In the genomic region with DNA sequence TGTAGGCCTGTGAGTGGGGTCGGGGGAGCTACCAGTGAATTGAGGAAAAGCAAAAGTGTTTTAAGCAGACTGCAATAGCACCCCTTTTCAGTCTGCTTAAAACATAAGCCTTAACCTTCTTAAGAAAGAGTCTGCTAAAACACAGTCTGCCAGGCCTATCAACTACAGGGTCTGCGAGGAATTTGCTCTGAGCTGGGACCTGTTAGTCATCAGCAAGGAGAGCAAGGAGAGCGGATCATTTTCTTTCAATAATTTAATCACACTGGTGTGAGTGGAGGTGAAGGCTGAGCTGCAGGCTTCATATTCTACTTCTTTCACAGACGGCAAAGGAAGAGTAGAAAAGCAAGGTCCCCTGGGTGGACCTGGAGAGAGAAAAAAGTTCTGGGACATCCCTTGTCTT, we compare ENCODE assay signal across 18 cellular contexts.
"Had no signal": no experiment of that assay in that cellular context is flagged by ENCODE, and none has a peak within 500 bp of the region (broad histone marks: within the 10 kb centered on the region; RNA-seq: fewer than 3 reads in every experiment).

No MANE protein-coding gene starts in this region.

- ATAC-seq: activated T-helper 17 cell treated with anti-CD3 and anti-CD28 coated beads, Interleukin-2, amount 50 U/mL, for 72 hours; gastroesophageal sphincter; left cardiac atrium; stimulated activated naive CD8-positive, alpha-beta T cell treated with anti-CD3 and anti-CD28 coated beads, Interleukin-15, Interleukin-2, amounts not matched to agents 100 U/mL and 50 U/mL, for 24 hours; WTC11 had no signal

- H3K4me3 Mint-ChIP-seq: activated naive CD8-positive, alpha-beta T cell; activated T-helper 17 cell treated with anti-CD3 and anti-CD28 coated beads, Interleukin-2, amount 50 U/mL, for 72 hours; nephron; WTC11 had no signal

- DNase-seq: activated T-cell treated with anti-CD3 and anti-CD28 coated beads, Interleukin-2, amount 50 U/mL, for 1 hour; adrenal gland; head of caudate nucleus; hypothalamus; left cardiac atrium; nucleus accumbens; stimulated activated CD4-positive, alpha-beta T cell treated with anti-CD3 and anti-CD28 coated beads, Interleukin-4, amount 100 ng/mL, for 24 hours; stimulated activated naive CD8-positive, alpha-beta T cell treated with anti-CD3 and anti-CD28 coated beads, Interleukin-15, Interleukin-2, amounts not matched to agents 100 U/mL and 50 U/mL, for 24 hours; substantia nigra; T-helper 1 cell; thyroid gland had no signal

- H3K4me3 ChIP-seq: adrenal gland, gastroesophageal sphincter, right atrium auricular region, thyroid gland had no signal

- H3K4me1 Mint-ChIP-seq: activated T-helper 17 cell treated with anti-CD3 and anti-CD28 coated beads, Interleukin-2, amount 50 U/mL, for 72 hours had no signal

- H3K27ac Mint-ChIP-seq: activated naive CD8-positive, alpha-beta T cell; activated T-helper 17 cell treated with anti-CD3 and anti-CD28 coated beads, Interleukin-2, amount 50 U/mL, for 72 hours; WTC11 had no signal

- H3K36me3 ChIP-seq: adrenal gland, gastroesophageal sphincter, right atrium auricular region, thyroid gland had no signal

- H3K4me1 ChIP-seq: adrenal gland, right atrium auricular region, thyroid gland had no signal

- H3K27ac ChIP-seq: adrenal gland, epithelial cell of prostate, gastroesophageal sphincter, right atrium auricular region, thyroid gland had no signal

- H3K36me3 Mint-ChIP-seq: activated naive CD8-positive, alpha-beta T cell; WTC11 had no signal

- H3K9me3 ChIP-seq: adrenal gland, gastroesophageal sphincter, right atrium auricular region, thyroid gland had no signal

- H3K9me3 Mint-ChIP-seq: activated T-helper 17 cell treated with anti-CD3 and anti-CD28 coated beads, Interleukin-2, amount 50 U/mL, for 72 hours; nephron; WTC11 had no signal

- H3K27me3 ChIP-seq: gastroesophageal sphincter, right atrium auricular region, thyroid gland had no signal
